ENCODE assay signal across 1 cellular context in genomic region chr4:89069481-89069880, GRCh38.
TF ChIP-seq lines count a peak whose summit lies in the region.

No MANE protein-coding gene starts in this region.

TF ChIP-seq in WTC11, 78 proteins besides CTCF, POLR2A, EP300 and RAD21 (continued from another document):
- TF ChIP-seq MAX (CRISPR knock-in tag; IDR thresholded peaks at IDR 0.05), result no peak
